1 cellular context compared by ENCODE assay signal in genomic region chr5:121668635-121669034, GRCh38.
TF ChIP-seq lines count a peak whose summit lies in the region.

No MANE protein-coding gene starts in this region.

TF ChIP-seq in HepG2, 621 proteins besides CTCF, POLR2A, EP300 and RAD21 (continued from another document):
- TF ChIP-seq, protein P1, sequence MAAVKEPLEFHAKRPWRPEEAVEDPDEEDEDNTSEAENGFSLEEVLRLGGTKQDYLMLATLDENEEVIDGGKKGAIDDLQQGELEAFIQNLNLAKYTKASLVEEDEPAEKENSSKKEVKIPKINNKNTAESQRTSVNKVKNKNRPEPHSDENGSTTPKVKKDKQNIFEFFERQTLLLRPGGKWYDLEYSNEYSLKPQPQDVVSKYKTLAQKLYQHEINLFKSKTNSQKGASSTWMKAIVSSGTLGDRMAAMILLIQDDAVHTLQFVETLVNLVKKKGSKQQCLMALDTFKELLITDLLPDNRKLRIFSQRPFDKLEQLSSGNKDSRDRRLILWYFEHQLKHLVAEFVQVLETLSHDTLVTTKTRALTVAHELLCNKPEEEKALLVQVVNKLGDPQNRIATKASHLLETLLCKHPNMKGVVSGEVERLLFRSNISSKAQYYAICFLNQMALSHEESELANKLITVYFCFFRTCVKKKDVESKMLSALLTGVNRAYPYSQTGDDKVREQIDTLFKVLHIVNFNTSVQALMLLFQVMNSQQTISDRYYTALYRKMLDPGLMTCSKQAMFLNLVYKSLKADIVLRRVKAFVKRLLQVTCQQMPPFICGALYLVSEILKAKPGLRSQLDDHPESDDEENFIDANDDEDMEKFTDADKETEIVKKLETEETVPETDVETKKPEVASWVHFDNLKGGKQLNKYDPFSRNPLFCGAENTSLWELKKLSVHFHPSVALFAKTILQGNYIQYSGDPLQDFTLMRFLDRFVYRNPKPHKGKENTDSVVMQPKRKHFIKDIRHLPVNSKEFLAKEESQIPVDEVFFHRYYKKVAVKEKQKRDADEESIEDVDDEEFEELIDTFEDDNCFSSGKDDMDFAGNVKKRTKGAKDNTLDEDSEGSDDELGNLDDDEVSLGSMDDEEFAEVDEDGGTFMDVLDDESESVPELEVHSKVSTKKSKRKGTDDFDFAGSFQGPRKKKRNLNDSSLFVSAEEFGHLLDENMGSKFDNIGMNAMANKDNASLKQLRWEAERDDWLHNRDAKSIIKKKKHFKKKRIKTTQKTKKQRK (IDR thresholded peaks at IDR 0.05; ENCODE audit: low read length) = no peak
- TF ChIP-seq TAF15 (IDR thresholded peaks at IDR 0.05; ENCODE audit: low read depth, low read length, poor library complexity, severe bottlenecking) (no peak), CENPX (CRISPR knock-in tag; IDR thresholded peaks at IDR 0.05) (no peak), ZNF569 (CRISPR knock-in tag; IDR thresholded peaks at IDR 0.05; ENCODE audit: borderline replicate concordance) (no peak), FOXM1 (CRISPR knock-in tag; IDR thresholded peaks at IDR 0.05) (no peak), DPF2 (CRISPR knock-in tag; IDR thresholded peaks at IDR 0.05; ENCODE audit: borderline replicate concordance, low read depth) (no peak), SRSF1 (optimal IDR thresholded peaks at IDR 0.05; ENCODE audit: low read depth, low read length) (no peak), ZNF431 (CRISPR knock-in tag; IDR thresholded peaks at IDR 0.05; ENCODE audit: borderline replicate concordance, low read depth) (no peak)
